Comparison of ENCODE assay signal across 13 cellular contexts in the genomic region with DNA sequence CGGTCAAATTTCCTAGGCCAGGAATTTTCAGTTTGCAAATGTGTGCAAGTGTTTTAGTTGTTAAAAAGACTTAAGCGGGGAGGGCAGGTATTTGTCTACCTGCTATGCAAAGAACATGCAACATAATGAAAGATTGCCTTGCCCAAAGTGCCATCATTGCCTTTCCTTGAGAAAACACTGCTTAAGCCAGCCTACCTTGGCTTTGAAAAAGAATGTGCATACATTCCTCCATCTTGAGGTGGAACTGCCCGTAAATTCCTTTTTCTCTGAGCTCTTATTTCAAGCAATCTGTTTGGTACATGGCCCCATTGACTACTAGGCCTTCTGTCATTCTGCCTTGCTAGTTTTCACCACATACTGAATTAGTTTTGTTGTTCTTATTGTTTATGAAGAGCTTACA. TPM values are rescaled to one million over a fixed set of nuclear protein-coding genes. Genes with fewer than 3 reads are reported as not detected.
DNase-seq lines count a peak whose midpoint lies in the region; ATAC-seq and TF ChIP-seq lines count a peak whose summit lies in the region.
"Had no signal": no experiment of that assay in that cellular context is flagged by ENCODE, and none has a peak within 500 bp of the region (broad histone marks: within the 10 kb centered on the region; RNA-seq: fewer than 3 reads in every experiment).

No MANE protein-coding gene starts in this region.

- H3K18ac ChIP-seq in trophoblast cell (ENCODE audit: low read length): no peak overlapping the region

- peaks cover 32% of the 10 kb centered on the region for H3K4me1 ChIP-seq in Caco-2
- H3K4me1 ChIP-seq in PC-3 (ENCODE audit: insufficient read depth, low read length): peaks cover 9% of the 10 kb centered on the region; the same call in 1 of the 2 replicates
- H3K4me1 ChIP-seq in endodermal cell (ENCODE audit: control insufficient read depth, insufficient read depth, low read length): no peaks in the 10 kb centered on the region
- peaks cover 0 to 18% of the 10 kb centered on the region in 2 experiments for H3K4me1 ChIP-seq in trophoblast cell (ENCODE audit: control insufficient read depth in 1 of 2, insufficient read depth in 2 of 2, low read length in 2 of 2)
- peaks cover 0 to 3% of the 10 kb centered on the region in 2 experiments; a peak in 3 of 4 replicates for H3K4me1 ChIP-seq in SK-N-SH (ENCODE audit: control insufficient read depth in 1 of 2, insufficient read depth in 2 of 2, low read depth in 1 of 2, low read length in 1 of 2)

- H3K9ac ChIP-seq in PC-3 (ENCODE audit: low read length): no peak overlapping the region
- no peak overlapping the region for H3K9ac ChIP-seq in endodermal cell (ENCODE audit: extremely low read depth, low read length, poor library complexity, severe bottlenecking)
- H3K9ac ChIP-seq in trophoblast cell (ENCODE audit: low read length): no peak overlapping the region
- no peak overlapping the region for H3K9ac ChIP-seq in SK-N-SH
- H3K9ac ChIP-seq: BLaER1 treated with 17β-estradiol and CSF1 and Interleukin-3, amounts not matched to agents 10 nM and 100 nM had no signal

- H3K4me3 Mint-ChIP-seq in Caco-2 (ENCODE audit: unreplicated experiment): no peak overlapping the region
- H3K4me3 Mint-ChIP-seq in endodermal cell: no peak overlapping the region
- H3K4me3 Mint-ChIP-seq: B cell; CD8-positive, alpha-beta T cell; H9; IgD-negative memory B cell had no signal

- no peak for ATAC-seq in PC-3
- ATAC-seq in GM18909 (IDR thresholded peaks at IDR 0.05; ENCODE audit: poor library complexity, unreplicated experiment): no peak
- ATAC-seq: CD8-positive, alpha-beta T cell had no signal

- POLR2A ChIA-PET in Caco-2 (lab: Charles Lee) (no interaction called here), PC-3 (lab: Charles Lee; ENCODE audit: unreplicated experiment) (no interaction called here), SK-N-SH (lab: Yijun Ruan, JAX) (interaction anchor here (1.1 kb wide), 1 partner anchor 29 kb away, joined by 4 read pairs; the partner anchor contains the start of genes ANKMY2 and BZW2)

- H3K9me3 ChIP-seq in Caco-2 (no peaks in the 10 kb centered on the region), PC-3 (ENCODE audit: low read length) (no peaks in the 10 kb centered on the region), endodermal cell (ENCODE audit: control insufficient read depth, low read length) (no peaks in the 10 kb centered on the region), trophoblast cell (ENCODE audit: insufficient read depth, low read depth, low read length) (no peaks in the 10 kb centered on the region), SK-N-SH (no peaks in the 10 kb centered on the region)

- H3K27ac ChIP-seq in PC-3 (ENCODE audit: low read length): no peak overlapping the region
- H3K27ac ChIP-seq in endodermal cell (ENCODE audit: low read depth, low read length): no peak overlapping the region
- peak overlapping the region; percentile 18 for H3K27ac ChIP-seq in trophoblast cell (ENCODE audit: low read depth, low read length)
- no peak overlapping the region for H3K27ac ChIP-seq in SK-N-SH (ENCODE audit: low read depth in 2 of 2, low read length in 1 of 2)
- H3K27ac ChIP-seq: BLaER1 treated with 17β-estradiol and CSF1 and Interleukin-3, amounts not matched to agents 10 nM and 100 nM had no signal

- H3K4me3 ChIP-seq in Caco-2 (ENCODE audit: low read depth, low read length) (no peak overlapping the region), PC-3 (ENCODE audit: low read length) (no peak overlapping the region), endodermal cell (ENCODE audit: low read length) (no peak overlapping the region), trophoblast cell (ENCODE audit: low read depth, low read length) (no peak overlapping the region), SK-N-SH (ENCODE audit: low read depth in 2 of 2, low read length in 1 of 2) (no peak overlapping the region)
- H3K4me3 ChIP-seq: BLaER1 treated with 17β-estradiol and CSF1 and Interleukin-3, amounts not matched to agents 10 nM and 100 nM had no signal

- H3K27ac Mint-ChIP-seq in Caco-2 (ENCODE audit: unreplicated experiment) (peak overlapping the region; percentile 55), endodermal cell (peak overlapping the region; percentile 21)
- H3K27ac Mint-ChIP-seq: B cell; CD8-positive, alpha-beta T cell; H9 had no signal

- no peak overlapping the region for H3K4ac ChIP-seq in trophoblast cell (ENCODE audit: low read depth, low read length)

- no peak overlapping the region for H3K14ac ChIP-seq in trophoblast cell (ENCODE audit: low read length)

- no peak overlapping the region for H2BK120ac ChIP-seq in trophoblast cell (ENCODE audit: insufficient read depth, low read length, poor library complexity)

- no peak for TF ChIP-seq RAD21 in SK-N-SH (IDR thresholded peaks at IDR 0.05; ENCODE audit: low read length)

- no peaks in the 10 kb centered on the region for H3K9me2 ChIP-seq in PC-3 (replicated peaks; ENCODE audit: low read length)
- H3K9me2 ChIP-seq in SK-N-SH: no peaks in the 10 kb centered on the region

- H3K4me1 Mint-ChIP-seq in Caco-2 (ENCODE audit: low read depth, unreplicated experiment) (peaks cover 57% of the 10 kb centered on the region), endodermal cell (no peaks in the 10 kb centered on the region)

- no peak for TF ChIP-seq EP300 in SK-N-SH (IDR thresholded peaks at IDR 0.05; ENCODE audit: borderline replicate concordance in 1 of 2, low read depth in 1 of 2, low read length in 1 of 2)

- H4K91ac ChIP-seq in trophoblast cell (ENCODE audit: low read depth, low read length): no peak overlapping the region

- no peak overlapping the region for H4K8ac ChIP-seq in trophoblast cell (ENCODE audit: low read depth, low read length)

- no peak overlapping the region for H2AK5ac ChIP-seq in trophoblast cell (ENCODE audit: low read length)

- WGBS in endodermal cell (ENCODE audit: insufficient coverage in 1 of 2, insufficient read length in 1 of 2), 2 experiments: 93 to 100% methylated on average over 2 to 3 of the region's 3 CpGs
- WGBS in trophoblast cell (ENCODE audit: extremely low coverage, insufficient coverage, insufficient read length): no CpG with 5 or more reads among the region's 3 CpGs
- 93% methylated on average over 3 of the region's 3 CpGs for WGBS in SK-N-SH (ENCODE audit: low lambda C conversion rate)

- no peak overlapping the region for H4K12ac ChIP-seq in trophoblast cell (ENCODE audit: low read depth, low read length)

- no peak overlapping the region for H2AFZ ChIP-seq in PC-3 (ENCODE audit: low read length)
- H2AFZ ChIP-seq in trophoblast cell (ENCODE audit: insufficient read depth, low read length, poor library complexity): no peak overlapping the region
- H2AFZ ChIP-seq in SK-N-SH (ENCODE audit: low read depth): no peak overlapping the region

- H3K36me3 ChIP-seq in Caco-2 (ENCODE audit: control insufficient read depth, insufficient read depth, low read length) (peaks cover 9% of the 10 kb centered on the region), PC-3 (ENCODE audit: low read depth, low read length) (peaks cover 53% of the 10 kb centered on the region), endodermal cell (ENCODE audit: control insufficient read depth, insufficient read depth, low read length) (peaks cover 67% of the 10 kb centered on the region), trophoblast cell (ENCODE audit: control insufficient read depth in 1 of 2, insufficient read depth in 2 of 2, low read length in 2 of 2) (peaks cover 9 to 14% of the 10 kb centered on the region in 2 experiments), SK-N-SH (replicated peaks in 1 of 2; ENCODE audit: control insufficient read depth in 1 of 2, insufficient read depth in 2 of 2, low read length in 1 of 2) (peaks cover 20 to 57% of the 10 kb centered on the region in 2 experiments)

- H3K9me3 Mint-ChIP-seq in Caco-2 (ENCODE audit: unreplicated experiment) (peaks cover 10% of the 10 kb centered on the region), endodermal cell (peaks cover 3% of the 10 kb centered on the region)
- H3K9me3 Mint-ChIP-seq: CD8-positive, alpha-beta T cell; H9; IgD-negative memory B cell had no signal

- peaks cover 10% of the 10 kb centered on the region for H3K79me1 ChIP-seq in trophoblast cell (ENCODE audit: low read length)

- no peak overlapping the region for H2BK12ac ChIP-seq in trophoblast cell (ENCODE audit: low read length)

- no peak overlapping the region for H3K4me2 ChIP-seq in PC-3 (ENCODE audit: low read length)
- no peak overlapping the region for H3K4me2 ChIP-seq in trophoblast cell (ENCODE audit: low read length)
- H3K4me2 ChIP-seq in SK-N-SH: no peak overlapping the region
- H3K4me2 ChIP-seq: BLaER1 treated with 17β-estradiol and CSF1 and Interleukin-3, amounts not matched to agents 10 nM and 100 nM had no signal

- H3K27me3 ChIP-seq in Caco-2 (replicated peaks; ENCODE audit: control insufficient read depth, insufficient read depth, low read length): no peaks in the 10 kb centered on the region
- no peaks in the 10 kb centered on the region for H3K27me3 ChIP-seq in PC-3 (ENCODE audit: low read length)
- no peaks in the 10 kb centered on the region for H3K27me3 ChIP-seq in endodermal cell (ENCODE audit: control insufficient read depth, insufficient read depth, low read length, poor library complexity, severe bottlenecking)
- no peaks in the 10 kb centered on the region for H3K27me3 ChIP-seq in trophoblast cell (ENCODE audit: insufficient read depth, low read length)
- no peaks in the 10 kb centered on the region for H3K27me3 ChIP-seq in SK-N-SH (ENCODE audit: insufficient read depth)
- H3K27me3 ChIP-seq: BLaER1 treated with 17β-estradiol and CSF1 and Interleukin-3, amounts not matched to agents 10 nM and 100 nM had no signal

- no peak overlapping the region for H2BK5ac ChIP-seq in trophoblast cell (ENCODE audit: low read depth, low read length, poor library complexity)

- H4K20me1 ChIP-seq in PC-3 (ENCODE audit: low read length) (0 out of 2 replicates have a peak, but pooled peaks cover 5% of the 10 kb centered on the region), SK-N-SH (ENCODE audit: insufficient read depth) (no peaks in the 10 kb centered on the region)

- intact Hi-C loops in Caco-2 (cut with micrococcal nuclease; ENCODE audit: unreplicated experiment) (no loop called here), PC-3 (cut with micrococcal nuclease) (no loop called here)

- TF ChIP-seq CTCF in Caco-2 (IDR thresholded peaks at IDR 0.05; ENCODE audit: insufficient read depth in 1 of 2, low read depth in 1 of 2, low read length in 1 of 2, severe bottlenecking in 1 of 2, unreplicated experiment in 1 of 2) (no peak), PC-3 (conservative IDR thresholded peaks at IDR 0.05; ENCODE audit: low read depth, low read length) (no peak), endodermal cell (conservative IDR thresholded peaks at IDR 0.05) (no peak), SK-N-SH (IDR thresholded peaks at IDR 0.05) (no peak)

- peaks cover 83% of the 10 kb centered on the region for H3K36me3 Mint-ChIP-seq in Caco-2 (ENCODE audit: insufficient read depth, unreplicated experiment)
- H3K36me3 Mint-ChIP-seq in endodermal cell (ENCODE audit: low read depth): peaks cover 69% of the 10 kb centered on the region

- H3K79me2 ChIP-seq in PC-3 (ENCODE audit: low read length) (peaks cover 30% of the 10 kb centered on the region), trophoblast cell (ENCODE audit: control insufficient read depth, insufficient read depth, low read length, poor library complexity) (peaks cover 2% of the 10 kb centered on the region), SK-N-SH (ENCODE audit: insufficient read depth) (peaks cover 28% of the 10 kb centered on the region; the same call in 1 of the 2 replicates)

- H3F3A ChIP-seq in PC-3 (ENCODE audit: low read length, unreplicated experiment): no peaks in the 10 kb centered on the region
- peaks cover under 1% of the 10 kb centered on the region for H3F3A ChIP-seq in SK-N-SH (replicated peaks; ENCODE audit: insufficient read depth)

- BruUV-seq in Caco-2 (replicated peaks; lab: Mats Ljungman, UMichigan) (no TSS peak), PC-3 (replicated peaks; lab: Mats Ljungman, UMichigan) (TSS peak; percentile 12)

- H3K23ac ChIP-seq in trophoblast cell (ENCODE audit: low read length): no peak overlapping the region

- H3K27me3 Mint-ChIP-seq in Caco-2 (ENCODE audit: insufficient read depth, unreplicated experiment) (no peaks in the 10 kb centered on the region), endodermal cell (ENCODE audit: insufficient read depth) (no peaks in the 10 kb centered on the region)
- H3K27me3 Mint-ChIP-seq: B cell, IgD-negative memory B cell had no signal

- DNase-seq in Caco-2 (peak in 1 of 2 experiments; percentile 29), PC-3 (no peak), endodermal cell (no peak), trophoblast cell (peak in 1 of 2 donors; percentile 58), epidermal melanocyte (ENCODE audit: insufficient read length, low spot score) (no peak), SK-N-SH (no peak)
- DNase-seq: CD8-positive, alpha-beta T cell; GOT3; H9 had no signal

- CTCF ChIA-PET in Caco-2 (lab: Charles Lee): no interaction called here
- CTCF ChIA-PET in PC-3 (lab: Charles Lee): interaction anchor here (0.7 kb wide), 1 partner anchor 18 kb away, joined by 3 read pairs; no protein-coding TSS in a partner anchor
- CTCF ChIA-PET in SK-N-SH (lab: Yijun Ruan, JAX): interaction anchor here (1.0 to 1.1 kb wide), 3 partner anchors 16 to 243 kb away, joined by 3 to 4 read pairs (median 3); no protein-coding TSS in a partner anchor

RNA-seq across cellular contexts. Expression of gene BZW2, which starts 29.3 kb away (rescaled TPM):
- 148 TPM in 2 replicates for total RNA-seq in Caco-2 (2022)
- total RNA-seq in PC-3 (2014; rRNA removed): 86.1 and 94.1 TPM in 2 replicates
- total RNA-seq in endodermal cell: 10 to 100 TPM; 75.1 to 87.7 TPM
- polyA plus RNA-seq in endodermal cell (2013, experiment 1 of 2): 129 TPM
- polyA plus RNA-seq in endodermal cell (2013, experiment 2 of 2): 117 TPM
- polyA plus RNA-seq in trophoblast cell (2013): 239 and 252 TPM in 2 replicates
- 60.4 and 71.9 TPM in 2 replicates for polyA plus RNA-seq in SK-N-SH (2012; rRNA removed)
- 94.5 and 115 TPM in 2 replicates for polyA plus RNA-seq in SK-N-SH (2012; cell fraction: cytosol; rRNA removed)
- 43.2 and 51.1 TPM in 2 replicates for polyA plus RNA-seq in SK-N-SH (2012; cell fraction: nucleus; rRNA removed)

RNA-seq across cellular contexts. Expression of gene ANKMY2, which starts 29.7 kb away (rescaled TPM):
- 34.5 and 35.2 TPM in 2 replicates for total RNA-seq in Caco-2 (2022)
- total RNA-seq in PC-3 (2014; rRNA removed): 7.7 and 8.5 TPM in 2 replicates
- 10 to 100 TPM; 37.7 to 73.4 TPM for total RNA-seq in endodermal cell
- 31.6 TPM for polyA plus RNA-seq in endodermal cell (2013, experiment 1 of 2)
- polyA plus RNA-seq in endodermal cell (2013, experiment 2 of 2): 28.4 TPM
- polyA plus RNA-seq in trophoblast cell (2013): 17.7 and 18.1 TPM in 2 replicates
- polyA plus RNA-seq in SK-N-SH (2012; rRNA removed): 15.8 and 22.4 TPM in 2 replicates
- polyA plus RNA-seq in SK-N-SH (2012; cell fraction: cytosol; rRNA removed): 21.3 and 22.1 TPM in 2 replicates
- 11.9 and 25.6 TPM in 2 replicates for polyA plus RNA-seq in SK-N-SH (2012; cell fraction: nucleus; rRNA removed)
